In the genomic region with DNA sequence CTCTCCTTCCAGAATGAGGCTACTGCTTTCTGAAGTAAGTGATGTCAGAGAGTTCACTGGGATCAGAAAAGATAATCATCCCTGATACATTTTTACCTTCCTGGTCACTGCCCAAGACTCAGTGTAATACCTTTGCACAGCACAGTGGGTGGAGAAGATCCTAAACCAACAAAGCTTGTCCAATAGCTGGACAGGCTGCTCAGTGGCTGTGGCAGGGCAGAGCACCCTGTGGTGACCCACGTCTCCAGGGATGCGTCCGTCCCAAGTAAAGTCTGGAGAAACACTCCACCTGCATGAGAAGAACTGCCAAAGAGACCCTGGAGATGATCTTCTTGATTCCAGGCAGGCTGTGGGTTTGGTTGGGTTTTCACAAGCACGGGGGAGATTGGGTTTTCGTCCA, we compare ENCODE assay signal across 26 cellular contexts. TPM values are rescaled to one million over a fixed set of nuclear protein-coding genes. Genes with fewer than 3 reads are reported as not detected.
"Had no signal": no experiment of that assay in that cellular context is flagged by ENCODE, and none has a peak within 500 bp of the region (broad histone marks: within the 10 kb centered on the region; RNA-seq: fewer than 3 reads in every experiment).

No MANE protein-coding gene starts in this region.

- H3K36me3 ChIP-seq: Peyer's patch, SJCRH30 had no signal

- H3K4me3 ChIP-seq: PC-9, Peyer's patch, SJCRH30 had no signal

- ATAC-seq: HepG2, Right ventricle myocardium inferior, SK-N-SH treated with all-trans-retinoic acid at 6 μM for 48 hours had no signal

- H3K9me3 ChIP-seq: Peyer's patch, SJCRH30 had no signal

- H3K4me1 ChIP-seq: SJCRH30 had no signal

- H3K27me3 ChIP-seq: Peyer's patch, SJCRH30 had no signal

- H3K27ac ChIP-seq: HL-60, PC-9, SJCRH30 had no signal

- H2AFZ ChIP-seq: PC-9 had no signal

- DNase-seq: IMR-90; Karpas-422; KG1; MM.1S; NCI-H1092 treated with DMSO at 0.1 percent for 48 hours; NCI-H1436; NCI-H187; NCI-H2029; NCI-H2081 treated with DMSO at 0.1 percent for 48 hours; NCI-H2171; NCI-H226; NCI-H446; NCI-H510A; NCI-H524 treated with DMSO at 0.1 percent for 48 hours; NCI-H69; NCI-H774; NK-92 treated with Interleukin-12 subunit alpha and Interleukin-12 subunit beta, amount 100 ng/mL, for 24 hours; PC-9; Peyer's patch; SHP77 treated with DMSO at 0.1 percent for 48 hours; SJCRH30 had no signal

- FAIRE-seq: HepG2 had no signal

RNA-seq across cellular contexts. Expression of gene POU2F3, which starts 54.2 kb away (rescaled TPM):
- total RNA-seq: HepG2, RPMI7951, SJCRH30 had no signal
- polyA plus RNA-seq: HepG2 had no signal
